In genomic region chr9:127921592-127922120, GRCh38 we compare ENCODE assay signal across 8 cellular contexts. TPM values are rescaled to one million over a fixed set of nuclear protein-coding genes. Genes with fewer than 3 reads are reported as not detected.
DNase-seq lines count a peak whose midpoint lies in the region; ATAC-seq and TF ChIP-seq lines count a peak whose summit lies in the region.

No MANE protein-coding gene starts in this region.

- no peaks in the 10 kb centered on the region for H3K36me3 Mint-ChIP-seq in activated CD8-positive, alpha-beta memory T cell treated with anti-CD3 and anti-CD28 coated beads, Interleukin-2, amount 10 ng/mL, durations not matched to agents 7 days and 5 days
- peaks cover 3% of the 10 kb centered on the region for H3K36me3 Mint-ChIP-seq in endothelial cell (ENCODE audit: low read depth, unreplicated experiment)
- no peaks in the 10 kb centered on the region for H3K36me3 Mint-ChIP-seq in natural killer cell

- intact Hi-C loops in natural killer cell (cut with micrococcal nuclease): loop anchor here (1.0 to 5.0 kb wide), 2 partner anchors 184 to 417 kb away; partner anchors contain the start of gene TOR2A

- peaks cover 22% of the 10 kb centered on the region for H3K27me3 Mint-ChIP-seq in activated CD8-positive, alpha-beta memory T cell treated with anti-CD3 and anti-CD28 coated beads, Interleukin-2, amount 10 ng/mL, durations not matched to agents 7 days and 5 days
- H3K27me3 Mint-ChIP-seq in endothelial cell (ENCODE audit: unreplicated experiment) (peaks cover 11% of the 10 kb centered on the region), natural killer cell (ENCODE audit: low read depth in 2 of 2) (peaks cover 16 to 19% of the 10 kb centered on the region in 2 donors)
- peaks cover 26% of the 10 kb centered on the region for H3K27me3 Mint-ChIP-seq in stimulated activated naive CD8-positive, alpha-beta T cell treated with anti-CD3 and anti-CD28 coated beads, Interleukin-15, amount 100 ng/mL, for 72 hours

- TF ChIP-seq CTCF in endothelial cell (IDR thresholded peaks at IDR 0.05; ENCODE audit: unreplicated experiment) (peak; percentile 97), natural killer cell (IDR thresholded peaks at IDR 0.05) (peak; percentile 98)

- peak; percentile 43 for ATAC-seq in activated CD8-positive, alpha-beta memory T cell treated with anti-CD3 and anti-CD28 coated beads, Interleukin-2, amount 10 ng/mL, durations not matched to agents 7 days and 5 days
- ATAC-seq in natural killer cell (peak; percentile 49 to 61 (median 50)), HG03280 (IDR thresholded peaks at IDR 0.05; ENCODE audit: unreplicated experiment) (no peak)
- peak; percentile 65 for ATAC-seq in stimulated activated naive CD8-positive, alpha-beta T cell treated with anti-CD3 and anti-CD28 coated beads, Interleukin-15, amount 100 ng/mL, for 72 hours

- peak overlapping the region; percentile 18 for H3K4me3 Mint-ChIP-seq in activated CD8-positive, alpha-beta memory T cell treated with anti-CD3 and anti-CD28 coated beads, Interleukin-2, amount 10 ng/mL, durations not matched to agents 7 days and 5 days
- no peak overlapping the region for H3K4me3 Mint-ChIP-seq in endothelial cell (ENCODE audit: unreplicated experiment)
- H3K4me3 Mint-ChIP-seq in natural killer cell: peak overlapping the region; percentile 65
- peak overlapping the region; percentile 73 to 80 for H3K4me3 Mint-ChIP-seq in stimulated activated naive CD8-positive, alpha-beta T cell treated with anti-CD3 and anti-CD28 coated beads, Interleukin-15, amount 100 ng/mL, for 72 hours

- CTCF ChIA-PET in activated CD8-positive, alpha-beta memory T cell treated with anti-CD3 and anti-CD28 coated beads, Interleukin-2, amount 10 ng/mL, durations not matched to agents 7 days and 5 days (lab: Charles Lee): interaction anchor here (0.6 to 4.4 kb wide), 51 partner anchors 8 to 393 kb away, joined by 3 to 42 read pairs (median 5); partner anchors contain the start of genes CDK9, CFAP157, DPM2 and ENG

- DNase-seq in NCI-H524 (lab: John Stamatoyannopoulos, UW) (peak; percentile 33 to 58), NCI-H524 treated with DMSO at 0.1 percent for 48 hours (lab: John Stamatoyannopoulos, UW) (no peak), NCI-H2171 treated with DMSO at 0.1 percent for 48 hours (lab: John Stamatoyannopoulos, UW) (peak; percentile 53), endothelial cell (ENCODE audit: low spot score) (peak; percentile 77), natural killer cell (peak; percentile 81)
- peak; percentile 81 for DNase-seq in activated CD8-positive, alpha-beta memory T cell treated with anti-CD3 and anti-CD28 coated beads, Interleukin-2, amount 10 ng/mL, durations not matched to agents 7 days and 5 days
- DNase-seq in stimulated activated naive CD8-positive, alpha-beta T cell treated with anti-CD3 and anti-CD28 coated beads, Interleukin-15, amount 100 ng/mL, for 72 hours: peak; percentile 79 to 81

- peak overlapping the region; percentile 28 for H3K27ac Mint-ChIP-seq in activated CD8-positive, alpha-beta memory T cell treated with anti-CD3 and anti-CD28 coated beads, Interleukin-2, amount 10 ng/mL, durations not matched to agents 7 days and 5 days
- no peak overlapping the region for H3K27ac Mint-ChIP-seq in endothelial cell (ENCODE audit: unreplicated experiment)
- peak overlapping the region in 1 of 2 donors; percentile 74 for H3K27ac Mint-ChIP-seq in natural killer cell
- H3K27ac Mint-ChIP-seq in stimulated activated naive CD8-positive, alpha-beta T cell treated with anti-CD3 and anti-CD28 coated beads, Interleukin-15, amount 100 ng/mL, for 72 hours: peak overlapping the region in 1 of 2 donors; percentile 89

- no peaks in the 10 kb centered on the region for H3K9me3 Mint-ChIP-seq in activated CD8-positive, alpha-beta memory T cell treated with anti-CD3 and anti-CD28 coated beads, Interleukin-2, amount 10 ng/mL, durations not matched to agents 7 days and 5 days (ENCODE audit: low read depth)
- H3K9me3 Mint-ChIP-seq in endothelial cell (ENCODE audit: unreplicated experiment) (no peaks in the 10 kb centered on the region), natural killer cell (no peaks in the 10 kb centered on the region)
- H3K9me3 Mint-ChIP-seq in stimulated activated naive CD8-positive, alpha-beta T cell treated with anti-CD3 and anti-CD28 coated beads, Interleukin-15, amount 100 ng/mL, for 72 hours: no peaks in the 10 kb centered on the region

- H3K4me1 Mint-ChIP-seq in activated CD8-positive, alpha-beta memory T cell treated with anti-CD3 and anti-CD28 coated beads, Interleukin-2, amount 10 ng/mL, durations not matched to agents 7 days and 5 days: peaks cover 45% of the 10 kb centered on the region
- peaks cover 26% of the 10 kb centered on the region for H3K4me1 Mint-ChIP-seq in endothelial cell (ENCODE audit: unreplicated experiment)
- H3K4me1 Mint-ChIP-seq in natural killer cell: peaks cover 15 to 39% of the 10 kb centered on the region in 2 donors
- H3K4me1 Mint-ChIP-seq in stimulated activated naive CD8-positive, alpha-beta T cell treated with anti-CD3 and anti-CD28 coated beads, Interleukin-15, amount 100 ng/mL, for 72 hours: peaks cover 59% of the 10 kb centered on the region

RNA-seq across cellular contexts. Expression of gene ST6GALNAC4, which starts 4.8 kb away (rescaled TPM):
- total RNA-seq in activated CD8-positive, alpha-beta memory T cell treated with anti-CD3 and anti-CD28 coated beads, Interleukin-2, amount 10 ng/mL, durations not matched to agents 7 days and 5 days: 10 to 100 TPM; 64.7 to 71.4 TPM
- total RNA-seq in endothelial cell (ENCODE audit: unreplicated experiment) (25.0 TPM), natural killer cell (10 to 100 TPM; 18.8 to 33.0 (median 20.4) TPM)

RNA-seq across cellular contexts. Expression of gene PIP5KL1, which starts 8.9 kb away (rescaled TPM):
- total RNA-seq in activated CD8-positive, alpha-beta memory T cell treated with anti-CD3 and anti-CD28 coated beads, Interleukin-2, amount 10 ng/mL, durations not matched to agents 7 days and 5 days: 1 to 10 TPM; 1.8 to 2.6 TPM
- total RNA-seq in endothelial cell (ENCODE audit: unreplicated experiment): 2.4 TPM
- 1 to 10 TPM in 1 of 3 donors, under 1 TPM in 2; 0.52 to 1.4 (median 0.97) TPM for total RNA-seq in natural killer cell

RNA-seq across cellular contexts. Expression of gene DPM2, which starts 16.0 kb away (rescaled TPM):
- 10 to 100 TPM; 51.4 to 53.5 TPM for total RNA-seq in activated CD8-positive, alpha-beta memory T cell treated with anti-CD3 and anti-CD28 coated beads, Interleukin-2, amount 10 ng/mL, durations not matched to agents 7 days and 5 days
- total RNA-seq in endothelial cell (ENCODE audit: unreplicated experiment): 31.5 TPM
- total RNA-seq in natural killer cell: 10 to 100 TPM; 22.9 to 31.4 (median 24.1) TPM

RNA-seq across cellular contexts. Expression of gene ST6GALNAC6, which starts 22.3 kb away (rescaled TPM):
- total RNA-seq in activated CD8-positive, alpha-beta memory T cell treated with anti-CD3 and anti-CD28 coated beads, Interleukin-2, amount 10 ng/mL, durations not matched to agents 7 days and 5 days: 10 to 100 TPM; 75.7 to 93.5 TPM
- 80.0 TPM for total RNA-seq in endothelial cell (ENCODE audit: unreplicated experiment)
- total RNA-seq in natural killer cell: 100 to 1,000 TPM; 120 to 148 (median 127) TPM

RNA-seq across cellular contexts. Expression of gene AK1, which starts 44.2 kb away (rescaled TPM):
- 10 to 100 TPM; 33.6 to 34.3 TPM for total RNA-seq in activated CD8-positive, alpha-beta memory T cell treated with anti-CD3 and anti-CD28 coated beads, Interleukin-2, amount 10 ng/mL, durations not matched to agents 7 days and 5 days
- total RNA-seq in endothelial cell (ENCODE audit: unreplicated experiment) (63.3 TPM), natural killer cell (10 to 100 TPM; 47.3 to 76.3 (median 54.2) TPM)
